Comparison of ENCODE assay signal across 16 cellular contexts in the genomic region with DNA sequence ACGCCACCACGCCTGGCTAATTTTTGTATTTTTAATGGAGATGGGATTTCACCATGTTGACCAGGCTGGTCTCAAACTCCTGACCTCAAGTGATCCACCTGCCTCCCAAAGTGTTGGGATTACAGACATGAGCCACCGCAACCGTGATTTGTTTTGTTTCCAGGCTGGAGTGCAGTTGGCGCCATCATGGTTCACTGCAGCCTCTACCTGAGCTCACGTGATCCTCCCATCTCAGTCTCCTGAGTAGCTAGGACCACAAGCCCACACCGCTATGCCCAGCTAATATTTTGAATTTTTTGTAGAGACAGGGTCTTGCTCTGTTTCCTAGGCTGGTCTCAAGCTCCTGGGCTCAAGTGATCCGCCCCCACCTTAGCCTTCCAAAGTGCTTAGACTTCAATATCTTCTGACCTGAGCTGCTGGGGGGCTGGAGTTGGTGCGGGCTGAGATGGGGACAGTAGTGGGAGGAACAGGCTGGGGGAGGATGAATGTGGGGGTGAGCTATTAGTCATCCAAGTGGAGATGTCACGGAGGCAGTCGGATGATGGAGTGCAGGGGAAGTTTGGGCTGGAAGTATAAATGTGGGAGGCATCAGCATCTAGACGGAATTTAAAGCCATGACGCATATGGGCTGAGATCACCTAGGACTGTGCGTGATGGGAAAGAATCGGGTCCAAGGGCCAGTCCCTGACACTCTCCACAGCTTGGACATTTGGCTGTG. TPM values are rescaled to one million over a fixed set of nuclear protein-coding genes. Genes with fewer than 3 reads are reported as not detected.
DNase-seq lines count a peak whose midpoint lies in the region; ATAC-seq, FAIRE-seq and TF ChIP-seq lines count a peak whose summit lies in the region.
"Had no signal": no experiment of that assay in that cellular context is flagged by ENCODE, and none has a peak within 500 bp of the region (broad histone marks: within the 10 kb centered on the region; RNA-seq: fewer than 3 reads in every experiment).

No MANE protein-coding gene starts in this region.

- H3K9me3 ChIP-seq in Caco-2 = no peaks in the 10 kb centered on the region
- H3K9me3 ChIP-seq: MG63 had no signal

- ATAC-seq in omental fat pad (ENCODE audit: low FRiP score) (peak; percentile 83), GM19351 (IDR thresholded peaks at IDR 0.05; ENCODE audit: unreplicated experiment) (no peak), GM18520 (IDR thresholded peaks at IDR 0.05; ENCODE audit: unreplicated experiment) (no peak), HG02938 (IDR thresholded peaks at IDR 0.05; ENCODE audit: unreplicated experiment) (no peak), GM21737 (IDR thresholded peaks at IDR 0.05; ENCODE audit: unreplicated experiment) (no peak)

- no peaks in the 10 kb centered on the region for H3K27me3 ChIP-seq in Caco-2 (replicated peaks; ENCODE audit: control insufficient read depth, insufficient read depth, low read length)
- H3K27me3 ChIP-seq: MG63 had no signal

- H3K4me3 Mint-ChIP-seq in Caco-2 (ENCODE audit: unreplicated experiment) = no peak overlapping the region
- H3K4me3 Mint-ChIP-seq in dendritic cell treated with granulocyte-macrophage colony-stimulating factor and Interleukin-4, amounts not matched to agents 40 ng/mL and 50 ng/mL, for 4 days = no peak overlapping the region
- H3K4me3 Mint-ChIP-seq: endodermal cell had no signal

- peaks cover 2% of the 10 kb centered on the region for H3K9me3 Mint-ChIP-seq in Caco-2 (ENCODE audit: unreplicated experiment)
- H3K9me3 Mint-ChIP-seq in dendritic cell treated with granulocyte-macrophage colony-stimulating factor and Interleukin-4, amounts not matched to agents 40 ng/mL and 50 ng/mL, for 4 days = no peaks in the 10 kb centered on the region
- H3K9me3 Mint-ChIP-seq: endodermal cell had no signal

- H3K4me1 Mint-ChIP-seq in Caco-2 (ENCODE audit: low read depth, unreplicated experiment) = peaks cover 18% of the 10 kb centered on the region
- H3K4me1 Mint-ChIP-seq in dendritic cell treated with granulocyte-macrophage colony-stimulating factor and Interleukin-4, amounts not matched to agents 40 ng/mL and 50 ng/mL, for 4 days (ENCODE audit: low read depth) = peaks cover 18% of the 10 kb centered on the region

- H3K4me3 ChIP-seq in Caco-2 (ENCODE audit: low read depth, low read length) = no peak overlapping the region
- H3K4me3 ChIP-seq: MG63 had no signal

- FAIRE-seq in RCC 7860 (lab: Jason Lieb, UNC) = peak; percentile 61
- FAIRE-seq: TTC549 had no signal

- no peaks in the 10 kb centered on the region for H3K27me3 Mint-ChIP-seq in Caco-2 (ENCODE audit: insufficient read depth, unreplicated experiment)
- no peaks in the 10 kb centered on the region for H3K27me3 Mint-ChIP-seq in dendritic cell treated with granulocyte-macrophage colony-stimulating factor and Interleukin-4, amounts not matched to agents 40 ng/mL and 50 ng/mL, for 4 days

- H3K27ac Mint-ChIP-seq in Caco-2 (ENCODE audit: unreplicated experiment) = peak overlapping the region; percentile 2
- H3K27ac Mint-ChIP-seq in dendritic cell treated with granulocyte-macrophage colony-stimulating factor and Interleukin-4, amounts not matched to agents 40 ng/mL and 50 ng/mL, for 4 days = peak overlapping the region; percentile 2
- H3K27ac Mint-ChIP-seq: endodermal cell had no signal

- DNase-seq in Caco-2 (no peak), RCC 7860 (ENCODE audit: low spot score) (peak; percentile 95), omental fat pad (ENCODE audit: low spot score) (peak; percentile 38)
- DNase-seq: activated CD8-positive, alpha-beta memory T cell treated with anti-CD3 and anti-CD28 coated beads, Interleukin-2, amount 50 U/mL, for 48 hours; aorta; COR-L47; endodermal cell; MG63; NCI-H2107; OCI-M1 had no signal

- peaks cover 15% of the 10 kb centered on the region for H3K4me1 ChIP-seq in Caco-2

- no TSS peak for BruUV-seq in Caco-2 (replicated peaks; lab: Mats Ljungman, UMichigan)

- intact Hi-C loops in Caco-2 (cut with micrococcal nuclease; ENCODE audit: unreplicated experiment) = loop anchor here (5.0 kb wide), 2 partner anchors 37 to 632 kb away; no protein-coding TSS in a partner anchor
- intact Hi-C loops in dendritic cell treated with granulocyte-macrophage colony-stimulating factor and Interleukin-4, amounts not matched to agents 40 ng/mL and 50 ng/mL, for 4 days (cut with micrococcal nuclease) = loop anchor here (5.0 to 10.0 kb wide), 3 partner anchors 82 to 245 kb away; no protein-coding TSS in a partner anchor

- POLR2A ChIA-PET in Caco-2 (lab: Charles Lee) = interaction anchor here (6.1 kb wide), 1 partner anchor 20 kb away, joined by 114 read pairs; a partner anchor contains a TSS

- TF ChIP-seq CTCF in Caco-2 (IDR thresholded peaks at IDR 0.05; ENCODE audit: insufficient read depth in 1 of 2, low read depth in 1 of 2, low read length in 1 of 2, severe bottlenecking in 1 of 2, unreplicated experiment in 1 of 2) = no peak
- TF ChIP-seq CTCF in omental fat pad (IDR thresholded peaks at IDR 0.05) = no peak

- H3K36me3 ChIP-seq in Caco-2 (ENCODE audit: control insufficient read depth, insufficient read depth, low read length) = no peaks in the 10 kb centered on the region
- H3K36me3 ChIP-seq: MG63 had no signal

- CTCF ChIA-PET in Caco-2 (lab: Charles Lee) = interaction anchor here (0.6 to 5.8 kb wide), 4 partner anchors 22 to 234 kb away, joined by 3 to 306 read pairs (median 3); a partner anchor contains a TSS

- H3K36me3 Mint-ChIP-seq in Caco-2 (ENCODE audit: insufficient read depth, unreplicated experiment) = peaks cover 7% of the 10 kb centered on the region
- no peaks in the 10 kb centered on the region for H3K36me3 Mint-ChIP-seq in dendritic cell treated with granulocyte-macrophage colony-stimulating factor and Interleukin-4, amounts not matched to agents 40 ng/mL and 50 ng/mL, for 4 days (ENCODE audit: low read depth)

RNA-seq across cellular contexts. Expression of a gene that starts 23.1 kb away (rescaled TPM):
- total RNA-seq in Caco-2 (2022) (180 and 194 TPM in 2 replicates), omental fat pad (10 to 100 TPM; 22.7 to 44.5 (median 28.6) TPM)

Comparison
In these comparisons a context has a peak if more than half of its experiments do, and no peak if none do; other contexts are left out.
1. DNase-seq: peak in RCC 7860 (single experiment) and omental fat pad (single experiment); none in Caco-2 (0 of 2).